Comparison of ENCODE assay signal across 18 cellular contexts in genomic region chr13:58655086-58655485, GRCh38.
"Had no signal": no experiment of that assay in that cellular context is flagged by ENCODE, and none has a peak within 500 bp of the region (broad histone marks: within the 10 kb centered on the region; RNA-seq: fewer than 3 reads in every experiment).

No MANE protein-coding gene starts in this region.

- DNase-seq: activated CD4-positive, alpha-beta T cell treated with anti-CD3 and anti-CD28 coated beads for 1 hour; activated CD4-positive, alpha-beta T cell treated with anti-CD3 and anti-CD28 coated beads, Interleukin-2, amount 50 U/mL, for 48 hours; activated CD8-positive, alpha-beta memory T cell treated with anti-CD3 and anti-CD28 coated beads, Interleukin-2, amount 50 U/mL, for 4 hours; activated naive CD4-positive, alpha-beta T cell treated with Interleukin-2 at 50 U/mL for 16 hours; activated naive CD8-positive, alpha-beta T cell treated with anti-CD3 and anti-CD28 coated beads, Interleukin-2, amount 50 U/mL, for 24 hours; effector CD4-positive, alpha-beta T cell; gastrocnemius medialis; heart right ventricle; mammary epithelial cell; naive thymus-derived CD8-positive, alpha-beta T cell; posterior cingulate gyrus; T-helper 2 cell; transverse colon had no signal

- H3K4me3 ChIP-seq: cardiac muscle cell, gastrocnemius medialis, heart right ventricle, right atrium auricular region, transverse colon had no signal

- H3K27ac ChIP-seq: cardiac muscle cell, gastrocnemius medialis, heart right ventricle, neutrophil, right atrium auricular region, transverse colon had no signal

- H3K36me3 ChIP-seq: cardiac muscle cell, gastrocnemius medialis, heart right ventricle, neutrophil, right atrium auricular region, transverse colon had no signal

- FAIRE-seq: colon, islet of Langerhans had no signal

- H3K4me1 ChIP-seq: gastrocnemius medialis, right atrium auricular region, transverse colon had no signal

- H3K9me3 ChIP-seq: gastrocnemius medialis, heart right ventricle, neutrophil, right atrium auricular region, transverse colon had no signal

- H3K27me3 ChIP-seq: cardiac muscle cell, gastrocnemius medialis, heart right ventricle, neutrophil, right atrium auricular region, transverse colon had no signal
